ENCODE assay signal across 30 cellular contexts in the genomic region with DNA sequence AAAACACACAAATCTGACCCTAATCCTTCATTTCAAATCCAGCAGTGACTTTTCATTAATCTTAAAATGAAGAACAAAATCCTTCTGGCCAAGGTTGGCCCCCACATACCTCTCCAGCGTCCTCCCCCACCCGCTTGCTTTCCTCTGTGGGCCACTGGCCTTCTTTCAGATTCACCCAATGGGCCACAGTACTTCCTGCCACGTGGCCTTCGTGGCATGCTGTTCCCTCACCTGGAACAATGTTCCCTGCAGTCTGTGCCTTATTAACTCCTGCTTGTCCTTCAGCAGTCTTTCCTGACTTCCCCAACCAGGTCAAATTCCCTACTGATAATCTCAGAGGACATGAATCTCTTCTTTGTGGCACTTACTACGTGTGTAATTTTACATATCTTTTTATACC. TPM values are rescaled to one million over a fixed set of nuclear protein-coding genes. Genes with fewer than 3 reads are reported as not detected.
DNase-seq lines count a peak whose midpoint lies in the region; ATAC-seq, FAIRE-seq and TF ChIP-seq lines count a peak whose summit lies in the region.
"Had no signal": no experiment of that assay in that cellular context is flagged by ENCODE, and none has a peak within 500 bp of the region (broad histone marks: within the 10 kb centered on the region; RNA-seq: fewer than 3 reads in every experiment).

No MANE protein-coding gene starts in this region.

- H3K4me3 ChIP-seq in SU-DHL-6 (ENCODE audit: insufficient read depth, low read length, poor library complexity, severe bottlenecking): no peak overlapping the region
- H3K4me3 ChIP-seq: GM23338, PC-9, SJCRH30, uterus had no signal

- TF ChIP-seq POLR2A in GM12891 (IDR thresholded peaks at IDR 0.05; ENCODE audit: low read depth, low read length): no peak

- H3K36me3 ChIP-seq in SU-DHL-6 (ENCODE audit: low read length): no peaks in the 10 kb centered on the region
- H3K36me3 ChIP-seq: uterus had no signal

- TF ChIP-seq CTCF in SU-DHL-6 (IDR thresholded peaks at IDR 0.05; ENCODE audit: insufficient read depth, low read length, poor library complexity, severe bottlenecking): no peak

- H3K4me3 Mint-ChIP-seq in naive B cell: peak overlapping the region in 6 of 8 donors; percentile 13 to 86 (median 60)
- H3K4me3 Mint-ChIP-seq: activated CD4-positive, alpha-beta T cell treated with anti-CD3 and anti-CD28 coated beads for 36 hours; activated T-cell treated with anti-CD3 and anti-CD28 coated beads, Interleukin-2, amount 50 U/mL, for 72 hours; CD14-positive monocyte; GM23338; nephron had no signal

- peak overlapping the region in 4 of 6 donors; percentile 6 to 71 (median 45) for H3K27ac Mint-ChIP-seq in naive B cell
- H3K27ac Mint-ChIP-seq: activated CD4-positive, alpha-beta T cell treated with anti-CD3 and anti-CD28 coated beads for 36 hours; activated T-cell treated with anti-CD3 and anti-CD28 coated beads, Interleukin-2, amount 50 U/mL, for 72 hours; GM23338; nephron had no signal

- no peaks in the 10 kb centered on the region for H3K27me3 Mint-ChIP-seq in naive B cell
- H3K27me3 Mint-ChIP-seq: activated CD4-positive, alpha-beta T cell treated with anti-CD3 and anti-CD28 coated beads for 36 hours had no signal

- DNase-seq in GM12891 (ENCODE audit: insufficient read length, low spot score) (no peak), naive B cell (no peak), retina (no peak), mesenteric fat pad (ENCODE audit: low spot score) (no peak)
- DNase-seq: ACHN; activated CD4-positive, alpha-beta T cell treated with anti-CD3 and anti-CD28 coated beads for 36 hours; activated naive CD4-positive, alpha-beta T cell treated with anti-CD3 and anti-CD28 coated beads, Interleukin-2, amount 50 U/mL, for 16 hours; activated T-cell treated with anti-CD3 and anti-CD28 coated beads, Interleukin-2, amount 50 U/mL, for 72 hours; aorta; caudate nucleus; left colon; midbrain; NCI-H1092 treated with DMSO at 0.1 percent for 48 hours; NCI-H2029; NCI-H226; NCI-H82; PC-9; SJCRH30; T-helper 1 cell; uterus had no signal

- peak overlapping the region; percentile 4 for H2AFZ ChIP-seq in SU-DHL-6 (ENCODE audit: low read depth, low read length, severe bottlenecking)
- H2AFZ ChIP-seq: GM23338, PC-9 had no signal

- peaks cover 9% of the 10 kb centered on the region; the same call in 1 of the 2 replicates for H3F3A ChIP-seq in SU-DHL-6 (ENCODE audit: insufficient read depth)

- no peak overlapping the region for H3K9ac ChIP-seq in SU-DHL-6 (ENCODE audit: low read length)

- no peaks in the 10 kb centered on the region for H3K9me3 ChIP-seq in SU-DHL-6 (ENCODE audit: insufficient read depth, low read length)
- H3K9me3 ChIP-seq: SJCRH30, uterus had no signal

- H3K4me2 ChIP-seq in SU-DHL-6 (ENCODE audit: low read depth, low read length, poor library complexity, severe bottlenecking): no peak overlapping the region
- H3K4me2 ChIP-seq: GM23338, PC-9 had no signal

- peak; percentile 66 for FAIRE-seq in GM12891 (lab: Jason Lieb, UNC)
- FAIRE-seq: D721Med, endothelial cell of umbilical vein had no signal

- H3K4me1 Mint-ChIP-seq in naive B cell: peaks cover 9 to 39% (median 12%) of the 10 kb centered on the region in 3 donors

- H3K27me3 ChIP-seq in SU-DHL-6 (ENCODE audit: low read length): no peaks in the 10 kb centered on the region
- H3K27me3 ChIP-seq: SJCRH30, uterus had no signal

- ATAC-seq in naive B cell (ENCODE audit: low read depth in 2 of 2): peak in 1 of 2 donors; percentile 20
- ATAC-seq in HG03469 (IDR thresholded peaks at IDR 0.05; ENCODE audit: unreplicated experiment): no peak
- ATAC-seq: activated CD4-positive, alpha-beta T cell treated with anti-CD3 and anti-CD28 coated beads for 36 hours; activated T-cell treated with anti-CD3 and anti-CD28 coated beads, Interleukin-2, amount 50 U/mL, for 72 hours; GM23338; left colon had no signal

- no peaks in the 10 kb centered on the region for H4K20me1 ChIP-seq in SU-DHL-6 (ENCODE audit: low read depth, low read length)

- peaks cover 0 to 10% of the 10 kb centered on the region in 2 donors for H3K36me3 Mint-ChIP-seq in naive B cell

- no peaks in the 10 kb centered on the region for H3K9me2 ChIP-seq in SU-DHL-6 (replicated peaks; ENCODE audit: insufficient read depth, low read length)

- H3K9me3 Mint-ChIP-seq in naive B cell: no peaks in the 10 kb centered on the region
- H3K9me3 Mint-ChIP-seq: activated T-cell treated with anti-CD3 and anti-CD28 coated beads, Interleukin-2, amount 50 U/mL, for 72 hours; CD14-positive monocyte; GM23338; nephron had no signal

- no peaks in the 10 kb centered on the region for H3K79me2 ChIP-seq in SU-DHL-6 (ENCODE audit: insufficient read depth, low read length)

- H3K27ac ChIP-seq in SU-DHL-6 (ENCODE audit: low read depth, low read length): no peak overlapping the region
- H3K27ac ChIP-seq: PC-9, SJCRH30, uterus had no signal

TF ChIP-seq in GM12891, 5 proteins besides CTCF, POLR2A, EP300 and RAD21:
- TF ChIP-seq POLR2AphosphoS5 (IDR thresholded peaks at IDR 0.05; ENCODE audit: low read depth, low read length) (no peak), PAX5 (IDR thresholded peaks at IDR 0.05; ENCODE audit: insufficient read depth, low read length, severe bottlenecking) (no peak)

RNA-seq across cellular contexts. Expression of gene GTF2H4, which starts 5.3 kb away (rescaled TPM):
- 24.9 TPM for polyA plus RNA-seq in GM12891 (2012; ENCODE audit: low read depth, missing spikeins)
- 10 to 100 TPM in 3 of 6 donors, 1 to 10 TPM in 3; 7.6 to 11.5 (median 9.6) TPM for polyA plus RNA-seq in naive B cell (ENCODE audit: low read depth in 6 of 6)
- total RNA-seq in mesenteric fat pad: 44.4 TPM

RNA-seq across cellular contexts. Expression of gene VARS2, which starts 11.3 kb away (rescaled TPM):
- polyA plus RNA-seq in GM12891 (2012; ENCODE audit: low read depth, missing spikeins): 28.0 TPM
- polyA plus RNA-seq in naive B cell (ENCODE audit: low read depth in 6 of 6): 10 to 100 TPM in 5 of 6 donors, 1 to 10 TPM in 1; 1.2 to 28.4 (median 19.4) TPM
- 23.5 TPM for total RNA-seq in mesenteric fat pad

RNA-seq across cellular contexts. Expression of gene DDR1, which starts 18.4 kb away (rescaled TPM):
- 13.9 TPM for polyA plus RNA-seq in GM12891 (2012; ENCODE audit: low read depth, missing spikeins)
- polyA plus RNA-seq in naive B cell (ENCODE audit: low read depth in 6 of 6): 1 to 10 TPM; 3.6 to 8.0 (median 4.4) TPM
- 82.1 TPM for total RNA-seq in mesenteric fat pad

RNA-seq across cellular contexts. Expression of gene SFTA2, which starts 29.3 kb away (rescaled TPM):
- polyA plus RNA-seq in GM12891 (2012; ENCODE audit: low read depth, missing spikeins): not detected
- under 1 TPM in 1 of 6 donors, not detected in 5; 0.38 TPM for polyA plus RNA-seq in naive B cell (ENCODE audit: low read depth in 6 of 6)
- total RNA-seq in mesenteric fat pad: not detected
- total RNA-seq: activated CD4-positive, alpha-beta T cell treated with anti-CD3 and anti-CD28 coated beads for 36 hours; aorta; dermis microvascular lymphatic vessel endothelial cell; endothelial cell of umbilical vein; GM23338; left colon; LHCN-M2; SJCRH30 had no signal
- polyA plus RNA-seq: CD14-positive monocyte, endothelial cell of umbilical vein, GM23338 had no signal

RNA-seq across cellular contexts. Expression of gene MUCL3, which starts 38.1 kb away (rescaled TPM):
- polyA plus RNA-seq in GM12891 (2012; ENCODE audit: low read depth, missing spikeins): 0.13 TPM
- not detected for polyA plus RNA-seq in naive B cell (ENCODE audit: low read depth in 6 of 6)
- total RNA-seq in mesenteric fat pad: not detected
- total RNA-seq: activated CD4-positive, alpha-beta T cell treated with anti-CD3 and anti-CD28 coated beads for 36 hours; aorta; dermis microvascular lymphatic vessel endothelial cell; endothelial cell of umbilical vein; GM23338; left colon; LHCN-M2; PC-9; posterior vena cava; SJCRH30 had no signal
- polyA plus RNA-seq: CD14-positive monocyte, endothelial cell of umbilical vein had no signal
